10 cellular contexts compared by ENCODE assay signal in genomic region chr11:640021-640706, GRCh38. TPM values are rescaled to one million over a fixed set of nuclear protein-coding genes. Genes with fewer than 3 reads are reported as not detected.
DNase-seq lines count a peak whose midpoint lies in the region; ATAC-seq, FAIRE-seq and TF ChIP-seq lines count a peak whose summit lies in the region.
"Had no signal": no experiment of that assay in that cellular context is flagged by ENCODE, and none has a peak within 500 bp of the region (broad histone marks: within the 10 kb centered on the region; RNA-seq: fewer than 3 reads in every experiment).

No MANE protein-coding gene starts in this region.

- no peak for FAIRE-seq in K562 (lab: Jason Lieb, UNC)

- no peaks in the 10 kb centered on the region for H4K20me1 ChIP-seq in K562 (replicated peaks; ENCODE audit: control insufficient read depth, insufficient read depth, low read length)
- H4K20me1 ChIP-seq in PC-9 (ENCODE audit: insufficient read depth) = no peaks in the 10 kb centered on the region

- no peak for ATAC-seq in K562

- no peak overlapping the region for H3K27ac Mint-ChIP-seq in nephron

- BruUV-seq in K562 (replicated peaks; lab: Mats Ljungman, UMichigan) (no TSS peak), PC-9 (replicated peaks; lab: Mats Ljungman, UMichigan) (no TSS peak)

- no peaks in the 10 kb centered on the region for H3K9me1 ChIP-seq in K562 (ENCODE audit: control insufficient read depth, insufficient read depth, low read length)

- H3K4me2 ChIP-seq in K562 (ENCODE audit: insufficient read depth, low read length) (no peak overlapping the region), PC-9 (no peak overlapping the region)

- CTCF ChIA-PET in HEK293 (lab: Yijun Ruan, JAX) = interaction anchor here (0.6 kb wide), 1 partner anchor 52 kb away, joined by 4 read pairs; no protein-coding TSS in a partner anchor
- CTCF ChIA-PET in K562 (lab: Yijun Ruan, JAX; ENCODE audit: low intra/inter-chr PET ratio) = no interaction called here
- CTCF ChIA-PET in PC-9 (lab: Charles Lee) = no interaction called here

- H3K9me3 ChIP-seq in HEK293 (ENCODE audit: control insufficient read depth, insufficient read depth, low read depth, low read length) (no peaks in the 10 kb centered on the region), K562 (replicated peaks; ENCODE audit: control insufficient read depth, insufficient read depth, low read depth, low read length) (peaks cover 2% of the 10 kb centered on the region; the same call in 1 of the 2 replicates), PC-9 (ENCODE audit: insufficient read depth, low read depth) (no peaks in the 10 kb centered on the region)

- peak overlapping the region; percentile 34 to 43 (median 35) for H3K4me3 Mint-ChIP-seq in nephron

- H3K36me3 ChIP-seq in HEK293 (ENCODE audit: control insufficient read depth in 2 of 2, insufficient read depth in 1 of 2, low read length in 2 of 2) (peaks cover 0 to 49% of the 10 kb centered on the region in 2 experiments; a peak in 1 of 3 replicates), K562 (ENCODE audit: control insufficient read depth, insufficient read depth, low read length) (peaks cover 58% of the 10 kb centered on the region; the same call in 2 of the 3 replicates), PC-9 (ENCODE audit: low read depth) (no peaks in the 10 kb centered on the region)

- no peak for TF ChIP-seq POLR2A in K562 (conservative IDR thresholded peaks at IDR 0.05)

- H3K4me1 ChIP-seq in HEK293 (ENCODE audit: control insufficient read depth, insufficient read depth, low read length) (no peaks in the 10 kb centered on the region), K562 (replicated peaks in 1 of 2; ENCODE audit: control insufficient read depth in 2 of 2, insufficient read depth in 2 of 2, low read length in 2 of 2) (peaks cover 0 to 36% of the 10 kb centered on the region in 2 experiments; a peak in 2 of 5 replicates), PC-9 (replicated peaks; ENCODE audit: insufficient read depth) (no peaks in the 10 kb centered on the region)

- DNase-seq in K562 (ENCODE audit: extremely low read depth in 1 of 4, low spot score in 3 of 4) = no peak
- DNase-seq in PC-9 = no peak
- no peak for DNase-seq in NCI-H2227 treated with DMSO at 0.1 percent for 48 hours (lab: John Stamatoyannopoulos, UW)
- DNase-seq: NCI-H1436 treated with DMSO at 0.1 percent for 48 hours, SHP77 treated with DMSO at 0.1 percent for 48 hours, WERI-Rb-1 had no signal

- H3K4me3 ChIP-seq in HEK293 (ENCODE audit: low read depth, low read length) = no peak overlapping the region
- no peak overlapping the region for H3K4me3 ChIP-seq in K562
- no peak overlapping the region for H3K4me3 ChIP-seq in PC-9

- TF ChIP-seq EP300 in K562 (IDR thresholded peaks at IDR 0.05; ENCODE audit: low read length) = no peak

- H3K79me2 ChIP-seq in K562 (ENCODE audit: control insufficient read depth, insufficient read depth, low read length) (peaks cover 2% of the 10 kb centered on the region; the same call in 1 of the 3 replicates), PC-9 (ENCODE audit: low read depth) (no peaks in the 10 kb centered on the region)

- H3F3A ChIP-seq in PC-9 (ENCODE audit: insufficient read depth, low read depth) = peaks cover 10% of the 10 kb centered on the region; the same call in 1 of the 2 replicates

- H2AFZ ChIP-seq in K562 (ENCODE audit: low read depth, low read length) (no peak overlapping the region), PC-9 (no peak overlapping the region)

- no peak overlapping the region for H3K27ac ChIP-seq in HEK293 (ENCODE audit: extremely low read depth, low read depth, low read length)
- no peak overlapping the region for H3K27ac ChIP-seq in K562 (ENCODE audit: extremely low read depth, low read depth, low read length)
- H3K27ac ChIP-seq in PC-9 = no peak overlapping the region
- H3K27ac ChIP-seq: WERI-Rb-1 had no signal

- WGBS in K562 (ENCODE audit: insufficient coverage, low coverage, missing lambda C conversion rate) = over 99% methylated on average over 21 of the region's 69 CpGs

- peaks cover 55% of the 10 kb centered on the region for H3K27me3 Mint-ChIP-seq in nephron (ENCODE audit: low read depth)

- in situ Hi-C loops in K562 (cut with MboI) = no loop called here

- H3K27me3 ChIP-seq in K562 (ENCODE audit: control insufficient read depth in 2 of 2, insufficient read depth in 2 of 2, low read length in 2 of 2) (no peaks in the 10 kb centered on the region), PC-9 (ENCODE audit: insufficient read depth, low read depth) (no peaks in the 10 kb centered on the region)

- H3K36me3 Mint-ChIP-seq in nephron (ENCODE audit: low read depth) = peaks cover under 1% of the 10 kb centered on the region

- H3K9ac ChIP-seq in K562 (ENCODE audit: insufficient read depth in 1 of 2, low read depth in 2 of 2, low read length in 2 of 2) = no peak overlapping the region

- no peak for TF ChIP-seq RAD21 in K562 (CRISPR knock-in tag; conservative IDR thresholded peaks at IDR 0.05 in 1 of 2, IDR thresholded peaks at IDR 0.05 in 1 of 2)

- no peaks in the 10 kb centered on the region for H3K9me2 ChIP-seq in PC-9 (ENCODE audit: insufficient read depth)

- intact Hi-C loops in K562 (cut with micrococcal nuclease) (no loop called here), PC-9 (cut with micrococcal nuclease; ENCODE audit: unreplicated experiment) (no loop called here)

- no peaks in the 10 kb centered on the region for H3K9me3 Mint-ChIP-seq in nephron

- H3K4me1 Mint-ChIP-seq in nephron = peaks cover 12% of the 10 kb centered on the region

- POLR2A ChIA-PET in HEK293 (lab: Yijun Ruan, JAX) = no interaction called here
- POLR2A ChIA-PET in K562 (lab: Yijun Ruan, JAX) = no interaction called here
- POLR2A ChIA-PET in PC-9 (lab: Charles Lee; ENCODE audit: unreplicated experiment) = no interaction called here

- TF ChIP-seq CTCF in HEK293 (tag by site-specific recombination; IDR thresholded peaks at IDR 0.05) (no peak), K562 (IDR thresholded peaks at IDR 0.05 in 2 of 3, conservative IDR thresholded peaks at IDR 0.05 in 1 of 3; ENCODE audit: insufficient read depth in 2 of 3, low read depth in 1 of 3, low read length in 3 of 3) (no peak), nephron (IDR thresholded peaks at IDR 0.05; ENCODE audit: unreplicated experiment in 3 of 3) (no peak), PC-9 (conservative IDR thresholded peaks at IDR 0.05) (no peak)

RNA-seq across cellular contexts. Expression of gene DRD4, which starts 3.1 kb away (rescaled TPM):
- 0.30 and 1.00 TPM in 2 replicates for total RNA-seq in K562 (2011; cell fraction: chromatin; rRNA removed; ENCODE audit: low replicate concordance)
- total RNA-seq in K562 (2011; cell fraction: nucleolus; rRNA removed) = 0.67 and 0.79 TPM in 2 replicates
- 0.59 and 1.1 TPM in 2 replicates for total RNA-seq in K562 (2011; cell fraction: nucleoplasm; rRNA removed)
- total RNA-seq in K562 (2014; rRNA removed) = 0.24 TPM in 1 of 2 replicates, not detected in the other
- not detected in 2 replicates for total RNA-seq in K562 (2014; rRNA removed; fragmentation: Illumina TruSeq; extraction: Trizol)
- 0.14 TPM in 1 of 2 replicates, not detected in the other for total RNA-seq in K562 (2015; rRNA removed; fragmentation: Illumina TruSeq; extraction: Trizol)
- total RNA-seq in K562 (2021) = 0.95 and 1.4 TPM in 2 replicates
- 0.11 TPM in 1 of 2 replicates, not detected in the other for polyA plus RNA-seq in K562 (2011; rRNA removed)
- polyA plus RNA-seq in K562 (2011; cell fraction: cytosol; rRNA removed) = 0.04 and 0.06 TPM in 2 replicates
- 0.60 and 0.70 TPM in 2 replicates for polyA plus RNA-seq in K562 (2011; cell fraction: nucleus; rRNA removed)
- polyA plus RNA-seq in K562 (2012) = 0.36 and 0.51 TPM in 2 replicates
- 0.11 TPM in 1 of 2 replicates, not detected in the other for polyA plus RNA-seq in K562 (2014; fragmentation: Illumina TruSeq; extraction: Trizol)
- under 1 TPM in 1 of 2 experiments, not detected in 1; 0.04 TPM for polyA plus RNA-seq in K562 (2014; fragmentation: Nextera tagmentation; extraction: Ambion mirVana)
- polyA plus RNA-seq in K562 (2014; rRNA removed) = 0.27 and 0.49 TPM in 2 replicates
- polyA minus RNA-seq in K562 (2011; rRNA and poly(A)+ RNA removed) = not detected in 2 replicates
- not detected in 2 replicates for polyA minus RNA-seq in K562 (2011; cell fraction: cytosol; rRNA and poly(A)+ RNA removed)
- 0.13 and 0.22 TPM in 2 replicates for polyA minus RNA-seq in K562 (2011; cell fraction: nucleus; rRNA and poly(A)+ RNA removed)
- 0.35 and 1.4 TPM in 2 replicates for total RNA-seq in PC-9 (2021)
- total RNA-seq: H4 had no signal

RNA-seq across cellular contexts. Expression of gene SCT, which starts 13.2 kb away (rescaled TPM):
- total RNA-seq in K562 (2011; cell fraction: chromatin; rRNA removed; ENCODE audit: low replicate concordance) = not detected in 2 replicates
- not detected in 2 replicates for total RNA-seq in K562 (2011; cell fraction: nucleolus; rRNA removed)
- not detected in 2 replicates for total RNA-seq in K562 (2011; cell fraction: nucleoplasm; rRNA removed)
- not detected in 2 replicates for total RNA-seq in K562 (2014; rRNA removed)
- not detected in 2 replicates for total RNA-seq in K562 (2014; rRNA removed; fragmentation: Illumina TruSeq; extraction: Trizol)
- not detected in 2 replicates for total RNA-seq in K562 (2015; rRNA removed; fragmentation: Illumina TruSeq; extraction: Trizol)
- total RNA-seq in K562 (2021) = not detected in 2 replicates
- not detected in 2 replicates for polyA plus RNA-seq in K562 (2011; rRNA removed)
- polyA plus RNA-seq in K562 (2011; cell fraction: cytosol; rRNA removed) = not detected in 2 replicates
- not detected in 2 replicates for polyA plus RNA-seq in K562 (2011; cell fraction: nucleus; rRNA removed)
- polyA plus RNA-seq in K562 (2012) = not detected in 2 replicates
- not detected in 2 replicates for polyA plus RNA-seq in K562 (2014; fragmentation: Illumina TruSeq; extraction: Trizol)
- polyA plus RNA-seq in K562 (2014; fragmentation: Nextera tagmentation; extraction: Ambion mirVana) = not detected
- polyA plus RNA-seq in K562 (2014; rRNA removed) = not detected in 2 replicates
- polyA minus RNA-seq in K562 (2011; rRNA and poly(A)+ RNA removed) = not detected in 2 replicates
- not detected in 2 replicates for polyA minus RNA-seq in K562 (2011; cell fraction: cytosol; rRNA and poly(A)+ RNA removed)
- polyA minus RNA-seq in K562 (2011; cell fraction: nucleus; rRNA and poly(A)+ RNA removed) = not detected in 2 replicates
- total RNA-seq in PC-9 (2021) = not detected in 2 replicates
- total RNA-seq: H4 had no signal
- polyA plus RNA-seq: esophagus had no signal

RNA-seq across cellular contexts. Expression of gene CDHR5, which starts 15.4 kb away (rescaled TPM):
- not detected in 2 replicates for total RNA-seq in K562 (2011; cell fraction: chromatin; rRNA removed; ENCODE audit: low replicate concordance)
- not detected in 2 replicates for total RNA-seq in K562 (2011; cell fraction: nucleolus; rRNA removed)
- total RNA-seq in K562 (2011; cell fraction: nucleoplasm; rRNA removed) = not detected in 2 replicates
- total RNA-seq in K562 (2014; rRNA removed) (not detected in 2 replicates), K562 (2014; rRNA removed; fragmentation: Illumina TruSeq; extraction: Trizol) (not detected in 2 replicates), K562 (2015; rRNA removed; fragmentation: Illumina TruSeq; extraction: Trizol) (not detected in 2 replicates), K562 (2021) (0.16 TPM in 1 of 2 replicates, not detected in the other), PC-9 (2021) (not detected in 2 replicates)
- polyA plus RNA-seq in K562 (2011; rRNA removed) (not detected in 2 replicates), K562 (2014; fragmentation: Illumina TruSeq; extraction: Trizol) (not detected in 2 replicates), K562 (2014; fragmentation: Nextera tagmentation; extraction: Ambion mirVana) (not detected), K562 (2014; rRNA removed) (not detected in 2 replicates)
- polyA plus RNA-seq in K562 (2011; cell fraction: cytosol; rRNA removed) = not detected in 2 replicates
- not detected in 2 replicates for polyA plus RNA-seq in K562 (2011; cell fraction: nucleus; rRNA removed)
- 0.06 and 0.14 TPM in 2 replicates for polyA plus RNA-seq in K562 (2012)
- polyA minus RNA-seq in K562 (2011; rRNA and poly(A)+ RNA removed) = not detected in 2 replicates
- not detected in 2 replicates for polyA minus RNA-seq in K562 (2011; cell fraction: cytosol; rRNA and poly(A)+ RNA removed)
- polyA minus RNA-seq in K562 (2011; cell fraction: nucleus; rRNA and poly(A)+ RNA removed) = not detected in 2 replicates
- total RNA-seq: H4 had no signal

RNA-seq across cellular contexts. Expression of gene IRF7, which starts 24.4 kb away (rescaled TPM):
- 3.7 and 21.2 TPM in 2 replicates for total RNA-seq in K562 (2011; cell fraction: chromatin; rRNA removed; ENCODE audit: low replicate concordance)
- 23.2 and 27.2 TPM in 2 replicates for total RNA-seq in K562 (2011; cell fraction: nucleolus; rRNA removed)
- total RNA-seq in K562 (2011; cell fraction: nucleoplasm; rRNA removed) = 10.0 and 11.6 TPM in 2 replicates
- 3.7 and 8.3 TPM in 2 replicates for total RNA-seq in K562 (2014; rRNA removed)
- total RNA-seq in K562 (2014; rRNA removed; fragmentation: Illumina TruSeq; extraction: Trizol) = 0.29 TPM in 1 of 2 replicates, not detected in the other
- total RNA-seq in K562 (2015; rRNA removed; fragmentation: Illumina TruSeq; extraction: Trizol) = 2.0 and 2.2 TPM in 2 replicates
- total RNA-seq in K562 (2021) = 6.5 and 7.6 TPM in 2 replicates
- polyA plus RNA-seq in K562 (2011; rRNA removed) = 1.8 and 3.5 TPM in 2 replicates
- 2.7 and 6.6 TPM in 2 replicates for polyA plus RNA-seq in K562 (2011; cell fraction: cytosol; rRNA removed)
- 21.3 and 30.3 TPM in 2 replicates for polyA plus RNA-seq in K562 (2011; cell fraction: nucleus; rRNA removed)
- 4.0 and 11.8 TPM in 2 replicates for polyA plus RNA-seq in K562 (2012)
- 0.64 and 2.2 TPM in 2 replicates for polyA plus RNA-seq in K562 (2014; fragmentation: Illumina TruSeq; extraction: Trizol)
- polyA plus RNA-seq in K562 (2014; fragmentation: Nextera tagmentation; extraction: Ambion mirVana) = under 1 TPM; 0.27 to 0.48 TPM
- polyA plus RNA-seq in K562 (2014; rRNA removed) = 3.8 and 7.4 TPM in 2 replicates
- polyA minus RNA-seq in K562 (2011; rRNA and poly(A)+ RNA removed) = 0.42 and 0.49 TPM in 2 replicates
- polyA minus RNA-seq in K562 (2011; cell fraction: cytosol; rRNA and poly(A)+ RNA removed) = 1.3 and 5.2 TPM in 2 replicates
- polyA minus RNA-seq in K562 (2011; cell fraction: nucleus; rRNA and poly(A)+ RNA removed) = 10.6 and 12.6 TPM in 2 replicates
- 10.7 and 13.1 TPM in 2 replicates for total RNA-seq in PC-9 (2021)

RNA-seq across cellular contexts. Expression of gene DEAF1, which starts 54.9 kb away (rescaled TPM):
- 68.2 and 200 TPM in 2 replicates for total RNA-seq in K562 (2011; cell fraction: chromatin; rRNA removed; ENCODE audit: low replicate concordance)
- 95.7 and 111 TPM in 2 replicates for total RNA-seq in K562 (2011; cell fraction: nucleolus; rRNA removed)
- 50.3 and 71.3 TPM in 2 replicates for total RNA-seq in K562 (2011; cell fraction: nucleoplasm; rRNA removed)
- total RNA-seq in K562 (2014; rRNA removed) (46.9 and 58.7 TPM in 2 replicates), K562 (2014; rRNA removed; fragmentation: Illumina TruSeq; extraction: Trizol) (13.3 and 20.4 TPM in 2 replicates), K562 (2015; rRNA removed; fragmentation: Illumina TruSeq; extraction: Trizol) (26.8 and 27.3 TPM in 2 replicates), K562 (2021) (64.2 and 69.1 TPM in 2 replicates), PC-9 (2021) (36.9 and 44.4 TPM in 2 replicates)
- polyA plus RNA-seq in K562 (2011; rRNA removed) (27.5 and 39.1 TPM in 2 replicates), K562 (2014; fragmentation: Illumina TruSeq; extraction: Trizol) (26.3 and 33.7 TPM in 2 replicates), K562 (2014; fragmentation: Nextera tagmentation; extraction: Ambion mirVana) (1 to 10 TPM; 2.0 to 3.6 TPM), K562 (2014; rRNA removed) (52.7 and 62.6 TPM in 2 replicates)
- polyA plus RNA-seq in K562 (2011; cell fraction: cytosol; rRNA removed) = 45.8 and 77.2 TPM in 2 replicates
- polyA plus RNA-seq in K562 (2011; cell fraction: nucleus; rRNA removed) = 28.4 and 56.6 TPM in 2 replicates
- 33.6 and 47.2 TPM in 2 replicates for polyA plus RNA-seq in K562 (2012)
- polyA minus RNA-seq in K562 (2011; rRNA and poly(A)+ RNA removed) = 16.7 and 25.1 TPM in 2 replicates
- polyA minus RNA-seq in K562 (2011; cell fraction: cytosol; rRNA and poly(A)+ RNA removed) = 39.4 and 45.8 TPM in 2 replicates
- 22.2 and 28.8 TPM in 2 replicates for polyA minus RNA-seq in K562 (2011; cell fraction: nucleus; rRNA and poly(A)+ RNA removed)
